Comparison of ENCODE assay signal across 19 cellular contexts in the genomic region with DNA sequence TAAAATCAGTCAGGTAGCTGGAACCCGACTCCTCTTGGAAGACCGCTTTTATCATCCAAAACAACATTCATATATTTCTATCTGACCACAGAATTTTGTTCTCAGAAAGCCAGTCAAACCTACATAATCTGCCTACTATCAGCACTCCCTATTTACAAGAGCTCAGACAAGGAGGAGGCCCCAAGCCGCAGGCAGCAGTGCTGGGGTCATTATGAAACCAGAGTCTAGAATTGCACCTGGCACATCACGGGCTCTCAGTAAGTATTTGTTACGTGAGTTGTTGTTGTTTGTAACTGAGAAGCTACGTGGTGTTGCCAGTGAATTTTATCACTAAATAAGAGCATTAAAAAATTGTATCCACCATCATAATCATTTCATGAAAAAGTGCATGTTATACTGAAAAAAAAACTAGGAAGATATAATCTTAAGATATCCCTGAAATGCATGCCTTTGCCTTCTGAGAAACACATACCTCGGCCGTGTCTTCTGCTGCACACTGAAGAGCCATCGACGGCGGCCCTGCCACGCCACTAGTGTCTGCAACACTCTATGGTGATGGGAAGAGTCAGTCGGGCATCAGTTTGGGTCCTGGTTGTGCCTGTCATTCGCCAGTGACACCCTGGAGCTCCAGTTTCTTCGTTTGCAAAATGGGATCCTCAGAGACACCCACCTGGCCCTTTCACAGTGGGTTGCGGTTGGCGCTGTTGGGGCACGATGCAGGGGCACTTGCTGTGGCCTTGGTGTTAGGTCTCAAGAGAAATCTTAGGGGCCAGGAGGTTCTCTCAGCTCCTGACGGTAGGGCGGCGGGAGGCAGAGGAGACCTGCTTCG.
DNase-seq lines count a peak whose midpoint lies in the region; ATAC-seq and TF ChIP-seq lines count a peak whose summit lies in the region.
"Had no signal": no experiment of that assay in that cellular context is flagged by ENCODE, and none has a peak within 500 bp of the region (broad histone marks: within the 10 kb centered on the region; RNA-seq: fewer than 3 reads in every experiment).

No MANE protein-coding gene starts in this region.

- H3K4me3 ChIP-seq in endodermal cell (ENCODE audit: low read length) (no peak overlapping the region), coronary artery (no peak overlapping the region), GM23338 (no peak overlapping the region)
- H3K4me3 ChIP-seq: A549; BLaER1 treated with 17β-estradiol and CSF1 and Interleukin-3, amounts not matched to agents 10 nM and 100 nM; MG63; SJSA1 had no signal

- H3K9me3 ChIP-seq in endodermal cell (ENCODE audit: control insufficient read depth, low read length) = no peaks in the 10 kb centered on the region
- H3K9me3 ChIP-seq: A549; BLaER1 treated with 17β-estradiol and CSF1 and Interleukin-3, amounts not matched to agents 10 nM and 100 nM; MG63 had no signal

- no peak for ATAC-seq in GM23338
- ATAC-seq: A549, PC-3 had no signal

- no peaks in the 10 kb centered on the region for H3K4me1 Mint-ChIP-seq in endodermal cell
- H3K4me1 Mint-ChIP-seq in GM23338 = no peaks in the 10 kb centered on the region; the same call in 2 of the 3 replicates
- H3K4me1 Mint-ChIP-seq: CD8-positive, alpha-beta memory T cell had no signal

- H3K36me3 Mint-ChIP-seq in endodermal cell (ENCODE audit: low read depth) (no peaks in the 10 kb centered on the region), GM23338 (ENCODE audit: low read depth) (no peaks in the 10 kb centered on the region)
- H3K36me3 Mint-ChIP-seq: CD8-positive, alpha-beta memory T cell had no signal

- 94 to 97% methylated on average over 16 to 22 of the region's 22 CpGs for WGBS in endodermal cell (ENCODE audit: insufficient coverage in 1 of 2, insufficient read length in 1 of 2), 2 experiments

- no peaks in the 10 kb centered on the region for H3K79me2 ChIP-seq in GM23338 (replicated peaks; ENCODE audit: insufficient read depth)

- H3F3A ChIP-seq in GM23338 (replicated peaks; ENCODE audit: low read depth) = no peaks in the 10 kb centered on the region

- H2AFZ ChIP-seq in GM23338 = no peak overlapping the region

- H3K9ac ChIP-seq in endodermal cell (ENCODE audit: extremely low read depth, low read length, poor library complexity, severe bottlenecking) = no peak overlapping the region
- H3K9ac ChIP-seq: BLaER1 treated with 17β-estradiol and CSF1 and Interleukin-3, amounts not matched to agents 10 nM and 100 nM had no signal

- H3K27ac Mint-ChIP-seq in endodermal cell (no peak overlapping the region), GM23338 (no peak overlapping the region)
- H3K27ac Mint-ChIP-seq: CD8-positive, alpha-beta memory T cell; H9 had no signal

- H3K9me3 Mint-ChIP-seq in endodermal cell (peaks cover 3% of the 10 kb centered on the region), GM23338 (peaks cover 4% of the 10 kb centered on the region)
- H3K9me3 Mint-ChIP-seq: CD8-positive, alpha-beta memory T cell had no signal

- H3K4me3 Mint-ChIP-seq in endodermal cell = no peak overlapping the region
- H3K4me3 Mint-ChIP-seq in GM23338 = no peak overlapping the region
- H3K4me3 Mint-ChIP-seq: CD8-positive, alpha-beta memory T cell; H9 had no signal

- H3K27me3 ChIP-seq in endodermal cell (ENCODE audit: control insufficient read depth, insufficient read depth, low read length, poor library complexity, severe bottlenecking) = no peaks in the 10 kb centered on the region
- H3K27me3 ChIP-seq in GM23338 (ENCODE audit: insufficient read depth) = no peaks in the 10 kb centered on the region
- H3K27me3 ChIP-seq: BLaER1 treated with 17β-estradiol and CSF1 and Interleukin-3, amounts not matched to agents 10 nM and 100 nM; MG63; SJSA1 had no signal

- no peaks in the 10 kb centered on the region for H3K9me2 ChIP-seq in GM23338 (ENCODE audit: insufficient read depth)

- DNase-seq in NCI-H2171 treated with DMSO at 0.1 percent for 48 hours (lab: John Stamatoyannopoulos, UW) (peak; percentile 12), NCI-H2171 (lab: John Stamatoyannopoulos, UW) (no peak), NCI-H2107 (lab: John Stamatoyannopoulos, UW) (peak; percentile 51), endodermal cell (peak; percentile 22), iPS-NIHi11 (ENCODE audit: low spot score) (no peak), coronary artery (ENCODE audit: low spot score) (no peak), GM23338 (ENCODE audit: low spot score) (no peak)
- DNase-seq: GF-D8, H9, Karpas-422, MG63, NCI-H1105, NCI-H2029, NCI-H774, PC-3 had no signal

- TF ChIP-seq CTCF in endodermal cell (conservative IDR thresholded peaks at IDR 0.05) = no peak
- no peak for TF ChIP-seq CTCF in coronary artery (IDR thresholded peaks at IDR 0.05)
- no peak for TF ChIP-seq CTCF in GM23338 (conservative IDR thresholded peaks at IDR 0.05; ENCODE audit: low read depth in 2 of 2)

- no peaks in the 10 kb centered on the region for H3K36me3 ChIP-seq in endodermal cell (ENCODE audit: control insufficient read depth, insufficient read depth, low read length)
- no peaks in the 10 kb centered on the region for H3K36me3 ChIP-seq in GM23338 (ENCODE audit: insufficient read depth)
- H3K36me3 ChIP-seq: BLaER1 treated with 17β-estradiol and CSF1 and Interleukin-3, amounts not matched to agents 10 nM and 100 nM; MG63; SJSA1 had no signal

- H3K4me2 ChIP-seq in GM23338 = no peak overlapping the region
- H3K4me2 ChIP-seq: A549; BLaER1 treated with 17β-estradiol and CSF1 and Interleukin-3, amounts not matched to agents 10 nM and 100 nM had no signal

- H3K27ac ChIP-seq in endodermal cell (ENCODE audit: low read depth, low read length) = no peak overlapping the region
- no peak overlapping the region for H3K27ac ChIP-seq in coronary artery
- no peak overlapping the region for H3K27ac ChIP-seq in GM23338 (ENCODE audit: low read depth)
- H3K27ac ChIP-seq: A549; BLaER1 treated with 17β-estradiol and CSF1 and Interleukin-3, amounts not matched to agents 10 nM and 100 nM; SJSA1 had no signal

- no peaks in the 10 kb centered on the region for H3K27me3 Mint-ChIP-seq in endodermal cell (ENCODE audit: insufficient read depth)
- peaks cover 6% of the 10 kb centered on the region for H3K27me3 Mint-ChIP-seq in GM23338 (ENCODE audit: insufficient read depth, low read depth, poor library complexity)

- H3K4me1 ChIP-seq in endodermal cell (ENCODE audit: control insufficient read depth, insufficient read depth, low read length) (no peaks in the 10 kb centered on the region), GM23338 (ENCODE audit: insufficient read depth) (no peaks in the 10 kb centered on the region)
- H3K4me1 ChIP-seq: A549, SJSA1 had no signal

- no peaks in the 10 kb centered on the region for H4K20me1 ChIP-seq in GM23338 (replicated peaks; ENCODE audit: insufficient read depth)
- H4K20me1 ChIP-seq: BLaER1 treated with 17β-estradiol and CSF1 and Interleukin-3, amounts not matched to agents 10 nM and 100 nM had no signal

TF ChIP-seq in GM23338, 12 proteins besides CTCF, POLR2A, EP300 and RAD21 (continues in another document):
- no peak for TF ChIP-seq EZH2 (IDR thresholded peaks at IDR 0.05; ENCODE audit: low read depth, unreplicated experiment)
- no peak for TF ChIP-seq CREB1 (CRISPR knock-in tag; IDR thresholded peaks at IDR 0.05; ENCODE audit: low read depth)

Comparison
In these comparisons a context has a peak if more than half of its experiments do, and no peak if none do; other contexts are left out.
1. DNase-seq: peak in NCI-H2171 treated with DMSO at 0.1 percent for 48 hours (single experiment), NCI-H2107 (single experiment) and endodermal cell (single experiment); none in NCI-H2171 (single experiment), iPS-NIHi11 (single experiment), coronary artery (single experiment) and GM23338 (single experiment).